In genomic region chr9:129036241-129036922, GRCh38 we compare ENCODE assay signal across 8 cellular contexts. TPM values are rescaled to one million over a fixed set of nuclear protein-coding genes. Genes with fewer than 3 reads are reported as not detected.
DNase-seq lines count a peak whose midpoint lies in the region; ATAC-seq and TF ChIP-seq lines count a peak whose summit lies in the region.

Gene MIGA2, plus strand, starts transcription at chr9:129036626. Its CDS starts 3,969 bp downstream, at chr9:129040595.

- H4K8ac ChIP-seq in trophoblast cell (ENCODE audit: low read depth, low read length) = peak within 1 kb of the TSS; percentile 91

- peak within 1 kb of the TSS; percentile 88 for H2AFZ ChIP-seq in trophoblast cell (ENCODE audit: insufficient read depth, low read length, poor library complexity)

- peak; percentile 99 for DNase-seq in GM12865 (ENCODE audit: low read depth)
- DNase-seq in NCI-H1417 treated with DMSO at 0.1 percent for 48 hours (lab: John Stamatoyannopoulos, UW) = peak; percentile 98
- DNase-seq in SW480 (ENCODE audit: low spot score) = peak; percentile 99
- peak; percentile 99 for DNase-seq in adipocyte (ENCODE audit: low read depth)
- DNase-seq in cardiac muscle cell (ENCODE audit: low read depth in 1 of 2, low spot score in 1 of 2) = peak; percentile 99 to 100
- DNase-seq in trophoblast cell = peak; percentile 98 to 99
- DNase-seq in type B pancreatic cell (ENCODE audit: extremely low spot score, unreplicated experiment) = peak; percentile 95

- peaks cover 13% of the 10 kb centered on the region for H3K4me1 Mint-ChIP-seq in type B pancreatic cell (ENCODE audit: unreplicated experiment)

- peak within 1 kb of the TSS; percentile 76 for H4K12ac ChIP-seq in trophoblast cell (ENCODE audit: low read depth, low read length)

- peak within 1 kb of the TSS; percentile 96 for H3K4me3 Mint-ChIP-seq in type B pancreatic cell

- peak within 1 kb of the TSS; percentile 85 for H3K4me2 ChIP-seq in trophoblast cell (ENCODE audit: low read length)

- no peak within 1 kb of the TSS for H2BK12ac ChIP-seq in trophoblast cell (ENCODE audit: low read length)

- H3K4me3 ChIP-seq in GM12865 (ENCODE audit: low read depth, low read length) = peak within 1 kb of the TSS; percentile 100
- H3K4me3 ChIP-seq in adipocyte (ENCODE audit: low read length) = peak within 1 kb of the TSS; percentile 97
- H3K4me3 ChIP-seq in cardiac muscle cell = peak within 1 kb of the TSS; percentile 88
- H3K4me3 ChIP-seq in trophoblast cell (ENCODE audit: low read depth, low read length) = peak within 1 kb of the TSS; percentile 96

- H3K27ac Mint-ChIP-seq in type B pancreatic cell = peak within 1 kb of the TSS; percentile 90

- peaks cover 3% of the 10 kb centered on the region for H3K79me2 ChIP-seq in trophoblast cell (ENCODE audit: control insufficient read depth, insufficient read depth, low read length, poor library complexity)

- no peaks in the 10 kb centered on the region for H3K9me3 ChIP-seq in adipocyte (ENCODE audit: control insufficient read depth, low read length)
- no peaks in the 10 kb centered on the region for H3K9me3 ChIP-seq in cardiac muscle cell (ENCODE audit: low read depth)
- H3K9me3 ChIP-seq in trophoblast cell (ENCODE audit: insufficient read depth, low read depth, low read length) = no peaks in the 10 kb centered on the region

- H4K91ac ChIP-seq in trophoblast cell (ENCODE audit: low read depth, low read length) = peak within 1 kb of the TSS; percentile 40

- H3K79me1 ChIP-seq in trophoblast cell (ENCODE audit: low read length) = peaks cover 6% of the 10 kb centered on the region

- peak; percentile 96 for ATAC-seq in HG02763 (IDR thresholded peaks at IDR 0.05; ENCODE audit: unreplicated experiment)

- H3K36me3 ChIP-seq in adipocyte (ENCODE audit: control insufficient read depth, insufficient read depth, low read length, severe bottlenecking) = peaks cover 4% of the 10 kb centered on the region
- peaks cover 5% of the 10 kb centered on the region for H3K36me3 ChIP-seq in cardiac muscle cell
- H3K36me3 ChIP-seq in trophoblast cell (ENCODE audit: control insufficient read depth in 1 of 2, insufficient read depth in 2 of 2, low read length in 2 of 2) = peaks cover 3 to 4% of the 10 kb centered on the region in 2 experiments

- no peaks in the 10 kb centered on the region for H3K36me3 Mint-ChIP-seq in type B pancreatic cell

- H3K9ac ChIP-seq in adipocyte (ENCODE audit: low read length) (peak within 1 kb of the TSS; percentile 95), trophoblast cell (ENCODE audit: low read length) (peak within 1 kb of the TSS; percentile 91)

- H3K4me1 ChIP-seq in adipocyte (ENCODE audit: control insufficient read depth, insufficient read depth, low read length) (peaks cover 16% of the 10 kb centered on the region), cardiac muscle cell (ENCODE audit: low read depth) (peaks cover 8% of the 10 kb centered on the region), trophoblast cell (ENCODE audit: control insufficient read depth in 1 of 2, insufficient read depth in 2 of 2, low read length in 2 of 2) (peaks cover 12 to 19% of the 10 kb centered on the region in 2 experiments)

- H3K27ac ChIP-seq in cardiac muscle cell (peak within 1 kb of the TSS; percentile 84), trophoblast cell (ENCODE audit: low read depth, low read length) (no peak within 1 kb of the TSS)

- TF ChIP-seq CTCF in GM12865 (IDR thresholded peaks at IDR 0.05; ENCODE audit: insufficient read depth, low read depth, low read length, missing control alignments) (no peak), cardiac muscle cell (IDR thresholded peaks at IDR 0.05; ENCODE audit: low read depth, low read length) (no peak), type B pancreatic cell (conservative IDR thresholded peaks at IDR 0.05) (no peak)

- no peaks in the 10 kb centered on the region for H3K27me3 Mint-ChIP-seq in type B pancreatic cell

- no peak within 1 kb of the TSS for H2BK5ac ChIP-seq in trophoblast cell (ENCODE audit: low read depth, low read length, poor library complexity)

- peak within 1 kb of the TSS; percentile 42 for H3K14ac ChIP-seq in trophoblast cell (ENCODE audit: low read length)

- no peak within 1 kb of the TSS for H2AK5ac ChIP-seq in trophoblast cell (ENCODE audit: low read length)

- no peaks in the 10 kb centered on the region for H3K9me3 Mint-ChIP-seq in type B pancreatic cell

- H2BK120ac ChIP-seq in trophoblast cell (ENCODE audit: insufficient read depth, low read length, poor library complexity) = peak within 1 kb of the TSS; percentile 76

- H3K18ac ChIP-seq in trophoblast cell (ENCODE audit: low read length) = peak within 1 kb of the TSS; percentile 27

- H3K27me3 ChIP-seq in adipocyte (replicated peaks; ENCODE audit: control insufficient read depth, insufficient read depth, low read length) = no peaks in the 10 kb centered on the region
- H3K27me3 ChIP-seq in cardiac muscle cell = no peaks in the 10 kb centered on the region
- no peaks in the 10 kb centered on the region for H3K27me3 ChIP-seq in trophoblast cell (ENCODE audit: insufficient read depth, low read length)

- H3K4ac ChIP-seq in trophoblast cell (ENCODE audit: low read depth, low read length) = peak within 1 kb of the TSS; percentile 39

- no CpG with 5 or more reads among the region's 49 CpGs for WGBS in trophoblast cell (ENCODE audit: extremely low coverage, insufficient coverage, insufficient read length)

- no peak within 1 kb of the TSS for H3K23ac ChIP-seq in trophoblast cell (ENCODE audit: low read length)

RNA-seq across cellular contexts. Expression of gene MIGA2, which starts in this region (rescaled TPM):
- 65.8 and 69.8 TPM in 2 replicates for total RNA-seq in cardiac muscle cell
- 44.7 and 48.7 TPM in 2 replicates for polyA plus RNA-seq in cardiac muscle cell
- polyA plus RNA-seq in trophoblast cell (2013) = 11.5 and 11.6 TPM in 2 replicates
- 38.4 and 41.6 TPM in 2 replicates for total RNA-seq in type B pancreatic cell (ENCODE audit: low replicate concordance)
